Comparison of ENCODE assay signal across 1 cellular context in the genomic region with DNA sequence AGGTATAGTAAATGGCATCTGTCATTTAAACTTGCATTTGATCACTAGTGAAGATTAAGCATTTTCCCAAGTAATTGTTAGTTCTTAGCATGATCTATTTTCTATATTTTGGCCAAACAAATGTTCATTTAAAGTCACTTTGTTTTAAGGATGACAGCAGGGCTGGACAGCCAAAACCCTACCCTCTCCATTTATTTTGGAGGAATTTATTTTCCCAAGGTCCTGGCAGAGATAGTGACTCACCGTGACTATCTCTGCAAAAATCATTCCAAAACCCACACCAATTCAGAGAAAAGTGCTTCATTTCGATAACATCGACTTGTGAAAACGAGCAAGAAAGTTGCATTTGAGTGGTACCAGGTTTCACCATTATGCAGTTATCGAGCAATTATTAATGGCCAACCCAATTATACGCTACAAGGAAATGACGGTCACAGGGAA.
TF ChIP-seq lines count a peak whose summit lies in the region.

No MANE protein-coding gene starts in this region.

TF ChIP-seq in HCT116, 20 proteins besides CTCF, POLR2A, EP300 and RAD21 (continued from another document):
- TF ChIP-seq, protein P1, sequence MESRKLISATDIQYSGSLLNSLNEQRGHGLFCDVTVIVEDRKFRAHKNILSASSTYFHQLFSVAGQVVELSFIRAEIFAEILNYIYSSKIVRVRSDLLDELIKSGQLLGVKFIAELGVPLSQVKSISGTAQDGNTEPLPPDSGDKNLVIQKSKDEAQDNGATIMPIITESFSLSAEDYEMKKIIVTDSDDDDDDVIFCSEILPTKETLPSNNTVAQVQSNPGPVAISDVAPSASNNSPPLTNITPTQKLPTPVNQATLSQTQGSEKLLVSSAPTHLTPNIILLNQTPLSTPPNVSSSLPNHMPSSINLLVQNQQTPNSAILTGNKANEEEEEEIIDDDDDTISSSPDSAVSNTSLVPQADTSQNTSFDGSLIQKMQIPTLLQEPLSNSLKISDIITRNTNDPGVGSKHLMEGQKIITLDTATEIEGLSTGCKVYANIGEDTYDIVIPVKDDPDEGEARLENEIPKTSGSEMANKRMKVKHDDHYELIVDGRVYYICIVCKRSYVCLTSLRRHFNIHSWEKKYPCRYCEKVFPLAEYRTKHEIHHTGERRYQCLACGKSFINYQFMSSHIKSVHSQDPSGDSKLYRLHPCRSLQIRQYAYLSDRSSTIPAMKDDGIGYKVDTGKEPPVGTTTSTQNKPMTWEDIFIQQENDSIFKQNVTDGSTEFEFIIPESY (IDR thresholded peaks at IDR 0.05; ENCODE audit: extremely low read depth, insufficient replicate concordance, low read length): no peak
- TF ChIP-seq TCF7L2 (IDR thresholded peaks at IDR 0.05; ENCODE audit: borderline replicate concordance, extremely low read depth, insufficient read depth, insufficient read length) (no peak), YY1 (IDR thresholded peaks at IDR 0.05; ENCODE audit: extremely low read depth, insufficient replicate concordance, low read depth, low read length) (no peak), CEBPB (IDR thresholded peaks at IDR 0.05; ENCODE audit: low read depth) (no peak), SP1 (IDR thresholded peaks at IDR 0.05; ENCODE audit: low read depth) (no peak), EZH2 (IDR thresholded peaks at IDR 0.05) (no peak), POLR2AphosphoS5 (IDR thresholded peaks at IDR 0.05; ENCODE audit: low read depth, low read length) (no peak), JUND (IDR thresholded peaks at IDR 0.05) (no peak), SIN3A (IDR thresholded peaks at IDR 0.05; ENCODE audit: low read depth) (no peak), EGR1 (IDR thresholded peaks at IDR 0.05; ENCODE audit: low read depth) (no peak), SRF (IDR thresholded peaks at IDR 0.05; ENCODE audit: low read depth) (no peak)
- TF ChIP-seq, protein P2, sequence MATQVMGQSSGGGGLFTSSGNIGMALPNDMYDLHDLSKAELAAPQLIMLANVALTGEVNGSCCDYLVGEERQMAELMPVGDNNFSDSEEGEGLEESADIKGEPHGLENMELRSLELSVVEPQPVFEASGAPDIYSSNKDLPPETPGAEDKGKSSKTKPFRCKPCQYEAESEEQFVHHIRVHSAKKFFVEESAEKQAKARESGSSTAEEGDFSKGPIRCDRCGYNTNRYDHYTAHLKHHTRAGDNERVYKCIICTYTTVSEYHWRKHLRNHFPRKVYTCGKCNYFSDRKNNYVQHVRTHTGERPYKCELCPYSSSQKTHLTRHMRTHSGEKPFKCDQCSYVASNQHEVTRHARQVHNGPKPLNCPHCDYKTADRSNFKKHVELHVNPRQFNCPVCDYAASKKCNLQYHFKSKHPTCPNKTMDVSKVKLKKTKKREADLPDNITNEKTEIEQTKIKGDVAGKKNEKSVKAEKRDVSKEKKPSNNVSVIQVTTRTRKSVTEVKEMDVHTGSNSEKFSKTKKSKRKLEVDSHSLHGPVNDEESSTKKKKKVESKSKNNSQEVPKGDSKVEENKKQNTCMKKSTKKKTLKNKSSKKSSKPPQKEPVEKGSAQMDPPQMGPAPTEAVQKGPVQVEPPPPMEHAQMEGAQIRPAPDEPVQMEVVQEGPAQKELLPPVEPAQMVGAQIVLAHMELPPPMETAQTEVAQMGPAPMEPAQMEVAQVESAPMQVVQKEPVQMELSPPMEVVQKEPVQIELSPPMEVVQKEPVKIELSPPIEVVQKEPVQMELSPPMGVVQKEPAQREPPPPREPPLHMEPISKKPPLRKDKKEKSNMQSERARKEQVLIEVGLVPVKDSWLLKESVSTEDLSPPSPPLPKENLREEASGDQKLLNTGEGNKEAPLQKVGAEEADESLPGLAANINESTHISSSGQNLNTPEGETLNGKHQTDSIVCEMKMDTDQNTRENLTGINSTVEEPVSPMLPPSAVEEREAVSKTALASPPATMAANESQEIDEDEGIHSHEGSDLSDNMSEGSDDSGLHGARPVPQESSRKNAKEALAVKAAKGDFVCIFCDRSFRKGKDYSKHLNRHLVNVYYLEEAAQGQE (IDR thresholded peaks at IDR 0.05; ENCODE audit: low read depth): no peak
- TF ChIP-seq, protein P3, sequence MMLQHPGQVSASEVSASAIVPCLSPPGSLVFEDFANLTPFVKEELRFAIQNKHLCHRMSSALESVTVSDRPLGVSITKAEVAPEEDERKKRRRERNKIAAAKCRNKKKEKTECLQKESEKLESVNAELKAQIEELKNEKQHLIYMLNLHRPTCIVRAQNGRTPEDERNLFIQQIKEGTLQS (IDR thresholded peaks at IDR 0.05): no peak
